ENCODE assay signal across 8 cellular contexts in genomic region chr5:172450861-172451695, GRCh38. TPM values are rescaled to one million over a fixed set of nuclear protein-coding genes. Genes with fewer than 3 reads are reported as not detected.
DNase-seq lines count a peak whose midpoint lies in the region; ATAC-seq and TF ChIP-seq lines count a peak whose summit lies in the region.

No MANE protein-coding gene starts in this region.

- peak overlapping the region; percentile 52 for H3K27ac ChIP-seq in rectal smooth muscle tissue (ENCODE audit: low read depth, low read length)

- H3K36me3 Mint-ChIP-seq in activated T-helper 17 cell treated with anti-CD3 and anti-CD28 coated beads, Interleukin-2, amount 50 U/mL, for 72 hours (ENCODE audit: low read depth), result no peaks in the 10 kb centered on the region

- H3K4me3 ChIP-seq in GM06990 (replicated peaks; ENCODE audit: low read depth, low read length), result no peak overlapping the region
- peak overlapping the region; percentile 19 for H3K4me3 ChIP-seq in rectal smooth muscle tissue (ENCODE audit: low read length)

- peak; percentile 75 for TF ChIP-seq CTCF in GM06990 (IDR thresholded peaks at IDR 0.05; ENCODE audit: insufficient read depth, low read length, poor library complexity, severe bottlenecking)

- H3K4me1 ChIP-seq in rectal smooth muscle tissue (ENCODE audit: control insufficient read depth, insufficient read depth, low read length), result peaks cover 42% of the 10 kb centered on the region

- H3K9me3 Mint-ChIP-seq in activated T-helper 17 cell treated with anti-CD3 and anti-CD28 coated beads, Interleukin-2, amount 50 U/mL, for 72 hours, result no peaks in the 10 kb centered on the region

- ATAC-seq in activated T-helper 17 cell treated with anti-CD3 and anti-CD28 coated beads, Interleukin-2, amount 50 U/mL, for 72 hours (replicated peaks), result peak; percentile 54
- ATAC-seq in GM18907 (IDR thresholded peaks at IDR 0.05; ENCODE audit: unreplicated experiment), result no peak

- H3K9ac ChIP-seq in rectal smooth muscle tissue (ENCODE audit: low read length), result no peak overlapping the region

- H3K27me3 Mint-ChIP-seq in activated T-helper 17 cell treated with anti-CD3 and anti-CD28 coated beads, Interleukin-2, amount 50 U/mL, for 72 hours, result peaks cover 42% of the 10 kb centered on the region

- no peak overlapping the region for H3K4me3 Mint-ChIP-seq in activated T-helper 17 cell treated with anti-CD3 and anti-CD28 coated beads, Interleukin-2, amount 50 U/mL, for 72 hours

- DNase-seq in GM06990 (ENCODE audit: extremely low read depth, insufficient read length) (no peak), NCI-H1694 treated with DMSO at 0.1 percent for 48 hours (lab: John Stamatoyannopoulos, UW) (peak; percentile 18), foreskin melanocyte (peak; percentile 46), DMS79 (lab: John Stamatoyannopoulos, UW) (no peak), NCI-H2107 treated with DMSO at 0.1 percent for 48 hours (lab: John Stamatoyannopoulos, UW; ENCODE audit: unreplicated experiment) (no peak)

- H3K4me1 Mint-ChIP-seq in activated T-helper 17 cell treated with anti-CD3 and anti-CD28 coated beads, Interleukin-2, amount 50 U/mL, for 72 hours, result peaks cover 5% of the 10 kb centered on the region

- H3K27me3 ChIP-seq in GM06990 (replicated peaks; ENCODE audit: control insufficient read depth, insufficient read depth, low read length) (peaks cover 6% of the 10 kb centered on the region; the same call in 1 of the 2 replicates), rectal smooth muscle tissue (ENCODE audit: control insufficient read depth, insufficient read depth, low read length) (no peaks in the 10 kb centered on the region)

- H3K36me3 ChIP-seq in GM06990 (ENCODE audit: control insufficient read depth, insufficient read depth, low read length), result no peaks in the 10 kb centered on the region
- no peaks in the 10 kb centered on the region for H3K36me3 ChIP-seq in rectal smooth muscle tissue (ENCODE audit: control insufficient read depth, insufficient read depth, low read length)

- no peak overlapping the region for H3K27ac Mint-ChIP-seq in activated T-helper 17 cell treated with anti-CD3 and anti-CD28 coated beads, Interleukin-2, amount 50 U/mL, for 72 hours

RNA-seq across cellular contexts. Expression of gene SH3PXD2B, which starts 3.2 kb away (rescaled TPM):
- under 1 TPM; 0.08 to 0.09 TPM for total RNA-seq in activated T-helper 17 cell treated with anti-CD3 and anti-CD28 coated beads, Interleukin-2, amount 50 U/mL, for 72 hours

Comparison
In these comparisons a context has a peak if more than half of its experiments do, and no peak if none do; other contexts are left out.
1. DNase-seq: peak in NCI-H1694 treated with DMSO at 0.1 percent for 48 hours (single experiment) and foreskin melanocyte (single experiment); none in GM06990 (single experiment), DMS79 (single experiment) and NCI-H2107 treated with DMSO at 0.1 percent for 48 hours (single experiment).